Comparison of ENCODE assay signal across 13 cellular contexts in genomic region chr13:48860369-48860768, GRCh38.
DNase-seq lines count a peak whose midpoint lies in the region; ATAC-seq and TF ChIP-seq lines count a peak whose summit lies in the region.
"Had no signal": no experiment of that assay in that cellular context is flagged by ENCODE, and none has a peak within 500 bp of the region (broad histone marks: within the 10 kb centered on the region; RNA-seq: fewer than 3 reads in every experiment).

No MANE protein-coding gene starts in this region.

- no peaks in the 10 kb centered on the region for H3K36me3 Mint-ChIP-seq in GM23338 (ENCODE audit: low read depth)
- H3K36me3 Mint-ChIP-seq in activated CD8-positive, alpha-beta T cell treated with anti-CD3 and anti-CD28 coated beads, Interleukin-2, amount 10 ng/mL, durations not matched to agents 7 days and 5 days (ENCODE audit: low read depth) = peaks cover 3% of the 10 kb centered on the region
- H3K36me3 Mint-ChIP-seq: CD8-positive, alpha-beta T cell had no signal

- peak overlapping the region; percentile 29 for H3K56ac ChIP-seq in mesendoderm (ENCODE audit: low read length)

- peaks cover 19% of the 10 kb centered on the region for H3K4me1 Mint-ChIP-seq in GM23338
- H3K4me1 Mint-ChIP-seq in activated CD8-positive, alpha-beta T cell treated with anti-CD3 and anti-CD28 coated beads, Interleukin-2, amount 10 ng/mL, durations not matched to agents 7 days and 5 days (ENCODE audit: low read depth) = peaks cover 20% of the 10 kb centered on the region

- POLR2A ChIA-PET in activated CD8-positive, alpha-beta T cell treated with anti-CD3 and anti-CD28 coated beads, Interleukin-2, amount 10 ng/mL, durations not matched to agents 7 days and 5 days (lab: Charles Lee) = interaction anchor here (0.5 kb wide), 1 partner anchor 36 kb away, joined by 3 read pairs; no protein-coding TSS in a partner anchor

- no peak overlapping the region for H3K4me3 Mint-ChIP-seq in GM23338
- H3K4me3 Mint-ChIP-seq in activated CD8-positive, alpha-beta T cell treated with anti-CD3 and anti-CD28 coated beads, Interleukin-2, amount 10 ng/mL, durations not matched to agents 7 days and 5 days = no peak overlapping the region
- H3K4me3 Mint-ChIP-seq: B cell; CD8-positive, alpha-beta T cell had no signal

- H2AFZ ChIP-seq in GM23338 (no peak overlapping the region), OCI-LY3 (ENCODE audit: low read depth, low read length) (no peak overlapping the region)

- no peaks in the 10 kb centered on the region for H3K9me3 ChIP-seq in OCI-LY3 (ENCODE audit: insufficient read depth, low read length)
- H3K9me3 ChIP-seq: Caco-2 had no signal

- H3K27ac ChIP-seq in GM23338 (ENCODE audit: low read depth) = no peak overlapping the region
- no peak overlapping the region; the same call in 1 of the 2 replicates for H3K27ac ChIP-seq in OCI-LY3 (ENCODE audit: low read length)
- H3K27ac ChIP-seq in mesendoderm (ENCODE audit: low read depth, low read length) = no peak overlapping the region
- H3K27ac ChIP-seq: C4-2B had no signal

- H2BK5ac ChIP-seq in mesendoderm (ENCODE audit: low read length) = no peak overlapping the region

- H3K4me3 ChIP-seq in GM23338 (no peak overlapping the region), OCI-LY3 (ENCODE audit: low read length) (no peak overlapping the region), mesendoderm (ENCODE audit: low read length) (no peak overlapping the region)

- no peak for TF ChIP-seq POLR2A in erythroblast (IDR thresholded peaks at IDR 0.05; ENCODE audit: low read length)

- no peak overlapping the region for H3K4ac ChIP-seq in mesendoderm (ENCODE audit: low read depth, low read length)

- H3K9me3 Mint-ChIP-seq in GM23338 = no peaks in the 10 kb centered on the region
- H3K9me3 Mint-ChIP-seq in activated CD8-positive, alpha-beta T cell treated with anti-CD3 and anti-CD28 coated beads, Interleukin-2, amount 10 ng/mL, durations not matched to agents 7 days and 5 days (ENCODE audit: insufficient read depth) = no peaks in the 10 kb centered on the region
- H3K9me3 Mint-ChIP-seq: CD8-positive, alpha-beta T cell had no signal

- no peaks in the 10 kb centered on the region for H3F3A ChIP-seq in GM23338 (replicated peaks; ENCODE audit: low read depth)

- CTCF ChIA-PET in activated CD8-positive, alpha-beta T cell treated with anti-CD3 and anti-CD28 coated beads, Interleukin-2, amount 10 ng/mL, durations not matched to agents 7 days and 5 days (lab: Charles Lee) = interaction anchor here (0.7 kb wide), 1 partner anchor 24 kb away, joined by 3 read pairs; no protein-coding TSS in a partner anchor

- H2BK120ac ChIP-seq in mesendoderm (ENCODE audit: low read depth, low read length) = no peak overlapping the region

- H3K4me2 ChIP-seq in GM23338 (peak overlapping the region; percentile 18; the same call in 1 of the 2 replicates), OCI-LY3 (ENCODE audit: low read length) (peak overlapping the region; percentile 78; the same call in 1 of the 2 replicates), mesendoderm (ENCODE audit: low read length) (no peak overlapping the region)

- no peak; the same call in 2 of the 3 replicates for ATAC-seq in GM23338
- ATAC-seq in activated CD8-positive, alpha-beta T cell treated with anti-CD3 and anti-CD28 coated beads, Interleukin-2, amount 10 ng/mL, durations not matched to agents 7 days and 5 days = no peak
- ATAC-seq: CD8-positive, alpha-beta T cell had no signal

- H3K9me2 ChIP-seq in GM23338 (ENCODE audit: insufficient read depth) = peaks cover 11% of the 10 kb centered on the region

- H3K23ac ChIP-seq in mesendoderm (ENCODE audit: low read length) = no peak overlapping the region

- no peak overlapping the region for H4K8ac ChIP-seq in mesendoderm (ENCODE audit: low read depth, low read length)

- no peak overlapping the region for H4K5ac ChIP-seq in mesendoderm (ENCODE audit: low read length)

- H3K27me3 ChIP-seq in GM23338 (ENCODE audit: insufficient read depth) (no peaks in the 10 kb centered on the region), OCI-LY3 (ENCODE audit: low read depth, low read length) (no peaks in the 10 kb centered on the region), mesendoderm (ENCODE audit: insufficient read depth, low read length, poor library complexity) (no peaks in the 10 kb centered on the region)

- H3K18ac ChIP-seq in mesendoderm (ENCODE audit: low read length) = peak overlapping the region; percentile 28

- H3K27me3 Mint-ChIP-seq in GM23338 (ENCODE audit: insufficient read depth, low read depth, poor library complexity) = peaks cover 3% of the 10 kb centered on the region
- no peaks in the 10 kb centered on the region for H3K27me3 Mint-ChIP-seq in activated CD8-positive, alpha-beta T cell treated with anti-CD3 and anti-CD28 coated beads, Interleukin-2, amount 10 ng/mL, durations not matched to agents 7 days and 5 days (ENCODE audit: low read depth)

- H3K9ac ChIP-seq in OCI-LY3 (ENCODE audit: low read length) (no peak overlapping the region), mesendoderm (ENCODE audit: low read length) (no peak overlapping the region)

- peaks cover 31% of the 10 kb centered on the region for H3K4me1 ChIP-seq in GM23338 (ENCODE audit: insufficient read depth)
- H3K4me1 ChIP-seq in OCI-LY3 (ENCODE audit: low read length) = peaks cover 33% of the 10 kb centered on the region
- peaks cover 4% of the 10 kb centered on the region for H3K4me1 ChIP-seq in mesendoderm (ENCODE audit: control insufficient read depth, low read depth, low read length)
- H3K4me1 ChIP-seq: Caco-2 had no signal

- no peaks in the 10 kb centered on the region; the same call in 1 of the 2 replicates for H4K20me1 ChIP-seq in GM23338 (replicated peaks; ENCODE audit: insufficient read depth)
- no peaks in the 10 kb centered on the region for H4K20me1 ChIP-seq in OCI-LY3 (ENCODE audit: insufficient read depth, low read length)

- H3K79me2 ChIP-seq in GM23338 (replicated peaks; ENCODE audit: insufficient read depth) = no peaks in the 10 kb centered on the region
- no peaks in the 10 kb centered on the region for H3K79me2 ChIP-seq in OCI-LY3 (ENCODE audit: low read length)
- H3K79me2 ChIP-seq in mesendoderm (ENCODE audit: control insufficient read depth, insufficient read depth, low read length) = no peaks in the 10 kb centered on the region

- no peak overlapping the region for H2AK5ac ChIP-seq in mesendoderm (ENCODE audit: low read length)

- WGBS in mesendoderm (ENCODE audit: extremely low coverage, insufficient coverage, low lambda C conversion rate) = no CpG with 5 or more reads among the region's 1 CpG

- no peak overlapping the region for H2BK15ac ChIP-seq in mesendoderm (replicated peaks; ENCODE audit: low read depth)

- TF ChIP-seq CTCF in GM23338 (conservative IDR thresholded peaks at IDR 0.05; ENCODE audit: low read depth in 2 of 2) = no peak
- TF ChIP-seq CTCF in OCI-LY3 (IDR thresholded peaks at IDR 0.05; ENCODE audit: low read depth, low read length) = no peak

- H3K27ac Mint-ChIP-seq in GM23338 = no peak overlapping the region
- no peak overlapping the region for H3K27ac Mint-ChIP-seq in activated CD8-positive, alpha-beta T cell treated with anti-CD3 and anti-CD28 coated beads, Interleukin-2, amount 10 ng/mL, durations not matched to agents 7 days and 5 days
- H3K27ac Mint-ChIP-seq: B cell; CD8-positive, alpha-beta T cell had no signal

- H3K79me1 ChIP-seq in mesendoderm (ENCODE audit: low read length) = no peaks in the 10 kb centered on the region

- DNase-seq in GM23338 (ENCODE audit: low spot score) (no peak), mesendoderm (no peak), midbrain (lab: John Stamatoyannopoulos, UW) (no peak), medulla oblongata (ENCODE audit: extremely low spot score) (no peak), erythroblast (lab: John Stamatoyannopoulos, UW) (no peak)
- no peak for DNase-seq in activated CD8-positive, alpha-beta T cell treated with anti-CD3 and anti-CD28 coated beads, Interleukin-2, amount 10 ng/mL, durations not matched to agents 7 days and 5 days
- DNase-seq: Caco-2; CD8-positive, alpha-beta T cell; DMS53; IMR-90 had no signal

- H3K36me3 ChIP-seq in GM23338 (ENCODE audit: insufficient read depth) (no peaks in the 10 kb centered on the region), OCI-LY3 (replicated peaks; ENCODE audit: low read depth, low read length) (no peaks in the 10 kb centered on the region), mesendoderm (ENCODE audit: control insufficient read depth, insufficient read depth, low read length) (no peaks in the 10 kb centered on the region)

TF ChIP-seq in GM23338, 12 proteins besides CTCF, POLR2A, EP300 and RAD21:
- TF ChIP-seq ETS1 (IDR thresholded peaks at IDR 0.05) = no peak
- TF ChIP-seq CREB1 (CRISPR knock-in tag; IDR thresholded peaks at IDR 0.05; ENCODE audit: low read depth) = no peak
